ENCODE assay signal across 1 cellular context in the genomic region with DNA sequence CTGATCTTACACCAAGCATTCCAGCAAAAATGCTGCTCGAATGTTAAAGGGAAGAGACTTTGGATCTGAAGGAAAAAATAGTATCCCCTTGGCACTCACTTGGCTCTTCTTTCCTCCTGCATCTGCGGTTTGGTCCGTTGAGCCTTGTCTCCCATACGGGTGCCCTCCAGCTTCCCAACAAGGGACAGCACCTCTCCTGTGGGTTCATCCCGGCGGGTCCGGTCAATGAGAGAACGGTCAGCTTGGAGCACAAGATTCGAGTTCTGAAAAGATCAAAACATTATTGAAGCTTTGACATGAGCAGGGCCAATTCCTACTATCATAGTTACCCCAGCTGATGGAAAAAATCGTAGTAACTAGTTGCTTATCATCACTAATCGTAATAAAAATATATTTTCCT.
TF ChIP-seq lines count a peak whose summit lies in the region.

No MANE protein-coding gene starts in this region.

TF ChIP-seq in HepG2, 621 proteins besides CTCF, POLR2A, EP300 and RAD21:
- TF ChIP-seq ZNF616 (CRISPR knock-in tag; IDR thresholded peaks at IDR 0.05; ENCODE audit: low read depth): 0 out of 2 replicates have a peak, but pooled peaks have one; percentile 19
- TF ChIP-seq SOX5 (CRISPR knock-in tag; IDR thresholded peaks at IDR 0.05; ENCODE audit: borderline replicate concordance): 0 out of 2 replicates have a peak, but pooled peaks have one; percentile 7
- 0 out of 2 replicates have a peak, but pooled peaks have one; percentile 12 for TF ChIP-seq ZNF713 (CRISPR knock-in tag; IDR thresholded peaks at IDR 0.05)
- TF ChIP-seq KDM4B (CRISPR knock-in tag; IDR thresholded peaks at IDR 0.05): no peak
TF ChIP-seq in HepG2: peak in this region for 3.
